ENCODE assay signal across 12 cellular contexts in genomic region chr3:171258316-171258715, GRCh38.
DNase-seq lines count a peak whose midpoint lies in the region; ATAC-seq, FAIRE-seq and TF ChIP-seq lines count a peak whose summit lies in the region.
"Had no signal": no experiment of that assay in that cellular context is flagged by ENCODE, and none has a peak within 500 bp of the region (broad histone marks: within the 10 kb centered on the region; RNA-seq: fewer than 3 reads in every experiment).

No MANE protein-coding gene starts in this region.

- H3K36me3 Mint-ChIP-seq in GM23338 (ENCODE audit: low read depth) (no peaks in the 10 kb centered on the region), T-cell (peaks cover 11% of the 10 kb centered on the region)

- DNase-seq in GM23338 (ENCODE audit: low spot score) (peak; percentile 15), T-cell (no peak), epithelial cell of proximal tubule (ENCODE audit: low read depth) (peak; percentile 47), GM19239 (ENCODE audit: insufficient read length, low spot score) (no peak)
- DNase-seq: KG1, left colon, ovary had no signal

- no peaks in the 10 kb centered on the region for H4K20me1 ChIP-seq in GM23338 (replicated peaks; ENCODE audit: insufficient read depth)

- no peak overlapping the region for H3K4me3 Mint-ChIP-seq in GM23338
- H3K4me3 Mint-ChIP-seq in T-cell, result peak overlapping the region in 1 of 3 donors; percentile 40

- H3K4me2 ChIP-seq in GM23338, result no peak overlapping the region

- H3K27me3 ChIP-seq in GM23338 (ENCODE audit: insufficient read depth) (no peaks in the 10 kb centered on the region), rectal smooth muscle tissue (ENCODE audit: control insufficient read depth, insufficient read depth, low read length) (no peaks in the 10 kb centered on the region)
- H3K27me3 ChIP-seq: ascending aorta, ovary, SJSA1 had no signal

- FAIRE-seq in GM19239 (lab: Jason Lieb, UNC), result no peak

- ATAC-seq in GM23338 (no peak), T-cell (replicated peaks in 1 of 4) (no peak), HG03045 (IDR thresholded peaks at IDR 0.05; ENCODE audit: unreplicated experiment) (no peak), GM19397 (IDR thresholded peaks at IDR 0.05; ENCODE audit: unreplicated experiment) (no peak)
- ATAC-seq: left colon had no signal

- peaks cover 34% of the 10 kb centered on the region for H3K4me1 Mint-ChIP-seq in GM23338
- H3K4me1 Mint-ChIP-seq in T-cell, result peaks cover 96 to 99% (median 97%) of the 10 kb centered on the region in 3 donors

- H3K79me2 ChIP-seq in GM23338 (replicated peaks; ENCODE audit: insufficient read depth), result peaks cover 40% of the 10 kb centered on the region; the same call in 1 of the 2 replicates

- H3K27ac ChIP-seq in GM23338 (ENCODE audit: low read depth) (no peak overlapping the region), rectal smooth muscle tissue (ENCODE audit: low read depth, low read length) (peak overlapping the region; percentile 0)
- H3K27ac ChIP-seq: ascending aorta, ovary, SJSA1 had no signal

- H3K4me3 ChIP-seq in GM23338, result no peak overlapping the region
- no peak overlapping the region for H3K4me3 ChIP-seq in epithelial cell of proximal tubule (ENCODE audit: low read depth, low read length)
- no peak overlapping the region for H3K4me3 ChIP-seq in rectal smooth muscle tissue (ENCODE audit: low read length)
- H3K4me3 ChIP-seq: ascending aorta, ovary, SJSA1 had no signal

- CTCF ChIA-PET in T-cell (lab: Charles Lee), result interaction anchor here in 1 of 2 donors (1.2 kb wide), 1 partner anchor 57 kb away, joined by 3 read pairs; no protein-coding TSS in a partner anchor

- H3K9ac ChIP-seq in rectal smooth muscle tissue (ENCODE audit: low read length), result no peak overlapping the region

- H3K27ac Mint-ChIP-seq in GM23338, result no peak overlapping the region
- H3K27ac Mint-ChIP-seq in T-cell, result peak overlapping the region; percentile 96 to 98

- H2AFZ ChIP-seq in GM23338, result no peak overlapping the region

- TF ChIP-seq CTCF in GM23338 (conservative IDR thresholded peaks at IDR 0.05; ENCODE audit: low read depth in 2 of 2) (no peak), epithelial cell of proximal tubule (conservative IDR thresholded peaks at IDR 0.05; ENCODE audit: low read depth, low read length) (no peak)

- H3K9me3 Mint-ChIP-seq in GM23338 (no peaks in the 10 kb centered on the region; the same call in 2 of the 3 replicates), T-cell (peaks cover 0 to 20% (median 4%) of the 10 kb centered on the region in 3 donors)

- peaks cover 2% of the 10 kb centered on the region for H3K9me2 ChIP-seq in GM23338 (ENCODE audit: insufficient read depth)

- no peaks in the 10 kb centered on the region for H3K36me3 ChIP-seq in GM23338 (ENCODE audit: insufficient read depth)
- H3K36me3 ChIP-seq in rectal smooth muscle tissue (ENCODE audit: control insufficient read depth, insufficient read depth, low read length), result no peaks in the 10 kb centered on the region
- H3K36me3 ChIP-seq: ascending aorta, ovary, SJSA1 had no signal

- H3F3A ChIP-seq in GM23338 (replicated peaks; ENCODE audit: low read depth), result no peaks in the 10 kb centered on the region

- H3K4me1 ChIP-seq in GM23338 (ENCODE audit: insufficient read depth) (peaks cover 8% of the 10 kb centered on the region; the same call in 1 of the 2 replicates), rectal smooth muscle tissue (ENCODE audit: control insufficient read depth, insufficient read depth, low read length) (peaks cover 11% of the 10 kb centered on the region)

- POLR2A ChIA-PET in T-cell (lab: Charles Lee), result interaction anchor here in 1 of 2 donors (0.5 kb wide), 1 partner anchor 12 kb away, joined by 4 read pairs; no protein-coding TSS in a partner anchor

- H3K27me3 Mint-ChIP-seq in GM23338 (ENCODE audit: insufficient read depth, low read depth, poor library complexity), result peaks cover 2% of the 10 kb centered on the region
- no peaks in the 10 kb centered on the region for H3K27me3 Mint-ChIP-seq in T-cell

TF ChIP-seq in GM23338, 12 proteins besides CTCF, POLR2A, EP300 and RAD21 (continues in another document):
- TF ChIP-seq STAT1 (IDR thresholded peaks at IDR 0.05; ENCODE audit: unreplicated experiment), result no peak
- TF ChIP-seq ZNF462 (CRISPR knock-in tag; IDR thresholded peaks at IDR 0.05), result no peak
- TF ChIP-seq NANOG (IDR thresholded peaks at IDR 0.05; ENCODE audit: borderline replicate concordance), result no peak
- no peak for TF ChIP-seq POLR2AphosphoS5 (IDR thresholded peaks at IDR 0.05; ENCODE audit: low read depth)
- TF ChIP-seq, protein P1, sequence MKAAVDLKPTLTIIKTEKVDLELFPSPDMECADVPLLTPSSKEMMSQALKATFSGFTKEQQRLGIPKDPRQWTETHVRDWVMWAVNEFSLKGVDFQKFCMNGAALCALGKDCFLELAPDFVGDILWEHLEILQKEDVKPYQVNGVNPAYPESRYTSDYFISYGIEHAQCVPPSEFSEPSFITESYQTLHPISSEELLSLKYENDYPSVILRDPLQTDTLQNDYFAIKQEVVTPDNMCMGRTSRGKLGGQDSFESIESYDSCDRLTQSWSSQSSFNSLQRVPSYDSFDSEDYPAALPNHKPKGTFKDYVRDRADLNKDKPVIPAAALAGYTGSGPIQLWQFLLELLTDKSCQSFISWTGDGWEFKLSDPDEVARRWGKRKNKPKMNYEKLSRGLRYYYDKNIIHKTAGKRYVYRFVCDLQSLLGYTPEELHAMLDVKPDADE (IDR thresholded peaks at IDR 0.05), result no peak
- TF ChIP-seq ZNF114 (CRISPR knock-in tag; IDR thresholded peaks at IDR 0.05), result no peak
- TF ChIP-seq EZH2 (IDR thresholded peaks at IDR 0.05; ENCODE audit: low read depth, unreplicated experiment), result no peak
- TF ChIP-seq CREB1 (CRISPR knock-in tag; IDR thresholded peaks at IDR 0.05; ENCODE audit: low read depth), result no peak

Comparison
In these comparisons a context has a peak if more than half of its experiments do, and no peak if none do; other contexts are left out.
1. DNase-seq: peak in GM23338 (single experiment) and epithelial cell of proximal tubule (single experiment); none in T-cell (0 of 34) and GM19239 (single experiment).